ENCODE assay signal across 1 cellular context in genomic region chrX:30693999-30694650, GRCh38.
TF ChIP-seq lines count a peak whose summit lies in the region.

No MANE protein-coding gene starts in this region.

TF ChIP-seq in liver, 16 proteins besides CTCF, POLR2A, EP300 and RAD21 (continued from another document):
- TF ChIP-seq, protein P1, sequence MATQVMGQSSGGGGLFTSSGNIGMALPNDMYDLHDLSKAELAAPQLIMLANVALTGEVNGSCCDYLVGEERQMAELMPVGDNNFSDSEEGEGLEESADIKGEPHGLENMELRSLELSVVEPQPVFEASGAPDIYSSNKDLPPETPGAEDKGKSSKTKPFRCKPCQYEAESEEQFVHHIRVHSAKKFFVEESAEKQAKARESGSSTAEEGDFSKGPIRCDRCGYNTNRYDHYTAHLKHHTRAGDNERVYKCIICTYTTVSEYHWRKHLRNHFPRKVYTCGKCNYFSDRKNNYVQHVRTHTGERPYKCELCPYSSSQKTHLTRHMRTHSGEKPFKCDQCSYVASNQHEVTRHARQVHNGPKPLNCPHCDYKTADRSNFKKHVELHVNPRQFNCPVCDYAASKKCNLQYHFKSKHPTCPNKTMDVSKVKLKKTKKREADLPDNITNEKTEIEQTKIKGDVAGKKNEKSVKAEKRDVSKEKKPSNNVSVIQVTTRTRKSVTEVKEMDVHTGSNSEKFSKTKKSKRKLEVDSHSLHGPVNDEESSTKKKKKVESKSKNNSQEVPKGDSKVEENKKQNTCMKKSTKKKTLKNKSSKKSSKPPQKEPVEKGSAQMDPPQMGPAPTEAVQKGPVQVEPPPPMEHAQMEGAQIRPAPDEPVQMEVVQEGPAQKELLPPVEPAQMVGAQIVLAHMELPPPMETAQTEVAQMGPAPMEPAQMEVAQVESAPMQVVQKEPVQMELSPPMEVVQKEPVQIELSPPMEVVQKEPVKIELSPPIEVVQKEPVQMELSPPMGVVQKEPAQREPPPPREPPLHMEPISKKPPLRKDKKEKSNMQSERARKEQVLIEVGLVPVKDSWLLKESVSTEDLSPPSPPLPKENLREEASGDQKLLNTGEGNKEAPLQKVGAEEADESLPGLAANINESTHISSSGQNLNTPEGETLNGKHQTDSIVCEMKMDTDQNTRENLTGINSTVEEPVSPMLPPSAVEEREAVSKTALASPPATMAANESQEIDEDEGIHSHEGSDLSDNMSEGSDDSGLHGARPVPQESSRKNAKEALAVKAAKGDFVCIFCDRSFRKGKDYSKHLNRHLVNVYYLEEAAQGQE (IDR thresholded peaks at IDR 0.05), result no peak
- peak; percentile 63 for TF ChIP-seq HNF4G (IDR thresholded peaks at IDR 0.05)
- TF ChIP-seq TAF1 (conservative IDR thresholded peaks at IDR 0.05), result no peak
- TF ChIP-seq FOXA1 (IDR thresholded peaks at IDR 0.05), result peak; percentile 68
- TF ChIP-seq GABPA (IDR thresholded peaks at IDR 0.05 in 1 of 2, conservative IDR thresholded peaks at IDR 0.05 in 1 of 2), result no peak
- peak; percentile 31 for TF ChIP-seq MAX (IDR thresholded peaks at IDR 0.05)
